Comparison of ENCODE assay signal across 18 cellular contexts in genomic region chr17:74782571-74782970, GRCh38. TPM values are rescaled to one million over a fixed set of nuclear protein-coding genes. Genes with fewer than 3 reads are reported as not detected.
DNase-seq lines count a peak whose midpoint lies in the region; ATAC-seq and TF ChIP-seq lines count a peak whose summit lies in the region.
"Had no signal": no experiment of that assay in that cellular context is flagged by ENCODE, and none has a peak within 500 bp of the region (broad histone marks: within the 10 kb centered on the region; RNA-seq: fewer than 3 reads in every experiment).

No MANE protein-coding gene starts in this region.

- CTCF ChIA-PET in activated naive CD4-positive, alpha-beta T cell treated with anti-CD3 and anti-CD28 coated beads, Interleukin-2, amount 10 ng/mL, durations not matched to agents 7 days and 5 days (lab: Charles Lee): interaction anchor here (0.6 to 5.2 kb wide), 6 partner anchors 8 to 135 kb away, joined by 3 to 31 read pairs (median 5); partner anchors contain the start of gene RAB37
- CTCF ChIA-PET in CD8-positive, alpha-beta memory T cell (lab: Charles Lee): interaction anchor here (1.3 to 3.1 kb wide), 4 partner anchors 10 to 125 kb away, joined by 3 to 24 read pairs (median 10); no protein-coding TSS in a partner anchor
- CTCF ChIA-PET in HEK293T (lab: Yijun Ruan, JAX): interaction anchor here (0.6 kb wide), 1 partner anchor 125 kb away, joined by 3 read pairs; no protein-coding TSS in a partner anchor

- no peaks in the 10 kb centered on the region for H3K27me3 Mint-ChIP-seq in activated naive CD4-positive, alpha-beta T cell treated with anti-CD3 and anti-CD28 coated beads, Interleukin-2, amount 10 ng/mL, durations not matched to agents 7 days and 5 days
- H3K27me3 Mint-ChIP-seq in CD8-positive, alpha-beta memory T cell: no peaks in the 10 kb centered on the region

- POLR2A ChIA-PET in CD8-positive, alpha-beta memory T cell (lab: Charles Lee): no interaction called here
- POLR2A ChIA-PET in HEK293T (lab: Yijun Ruan, JAX): interaction anchor here (1.1 kb wide), 1 partner anchor 90 kb away, joined by 3 read pairs; the partner anchor contains the start of gene FDXR

- no peak overlapping the region for H3K4me3 ChIP-seq in CD8-positive, alpha-beta memory T cell (ENCODE audit: low read length)
- H3K4me3 ChIP-seq: MG63 had no signal

- peaks cover 60% of the 10 kb centered on the region for H3K36me3 Mint-ChIP-seq in activated naive CD4-positive, alpha-beta T cell treated with anti-CD3 and anti-CD28 coated beads, Interleukin-2, amount 10 ng/mL, durations not matched to agents 7 days and 5 days
- H3K36me3 Mint-ChIP-seq in activated naive CD4-positive, alpha-beta T cell treated with anti-CD3 and anti-CD28 coated beads, Interleukin-2, amount 50 U/mL, for 72 hours: no peaks in the 10 kb centered on the region
- peaks cover 0 to 36% (median 10%) of the 10 kb centered on the region in 3 donors for H3K36me3 Mint-ChIP-seq in CD8-positive, alpha-beta memory T cell

- H3K9me3 Mint-ChIP-seq in activated naive CD4-positive, alpha-beta T cell treated with anti-CD3 and anti-CD28 coated beads, Interleukin-2, amount 10 ng/mL, durations not matched to agents 7 days and 5 days: no peaks in the 10 kb centered on the region
- no peaks in the 10 kb centered on the region for H3K9me3 Mint-ChIP-seq in activated naive CD4-positive, alpha-beta T cell treated with anti-CD3 and anti-CD28 coated beads, Interleukin-2, amount 50 U/mL, for 72 hours
- no peaks in the 10 kb centered on the region for H3K9me3 Mint-ChIP-seq in CD8-positive, alpha-beta memory T cell
- H3K9me3 Mint-ChIP-seq: H9 had no signal

- H3K4me1 ChIP-seq in CD8-positive, alpha-beta memory T cell (ENCODE audit: insufficient read depth, low read length): peaks cover 66% of the 10 kb centered on the region

- no peaks in the 10 kb centered on the region for H3K36me3 ChIP-seq in CD8-positive, alpha-beta memory T cell (ENCODE audit: insufficient read depth, low read length)

- peak overlapping the region; percentile 98 for H3K27ac Mint-ChIP-seq in activated naive CD4-positive, alpha-beta T cell treated with anti-CD3 and anti-CD28 coated beads, Interleukin-2, amount 10 ng/mL, durations not matched to agents 7 days and 5 days
- peak overlapping the region in 1 of 2 donors; percentile 74 for H3K27ac Mint-ChIP-seq in activated naive CD4-positive, alpha-beta T cell treated with anti-CD3 and anti-CD28 coated beads, Interleukin-2, amount 50 U/mL, for 72 hours
- peak overlapping the region in 5 of 8 donors; percentile 54 to 91 (median 68) for H3K27ac Mint-ChIP-seq in CD8-positive, alpha-beta memory T cell

- ATAC-seq in activated naive CD4-positive, alpha-beta T cell treated with anti-CD3 and anti-CD28 coated beads, Interleukin-2, amount 50 U/mL, for 72 hours: no peak
- ATAC-seq in HG03439 (IDR thresholded peaks at IDR 0.05; ENCODE audit: unreplicated experiment): no peak
- ATAC-seq: Panc1 had no signal

- no peak overlapping the region for H3K27ac ChIP-seq in CD8-positive, alpha-beta memory T cell (ENCODE audit: low read depth, low read length)
- H3K27ac ChIP-seq in cingulate gyrus (ENCODE audit: low read depth, low read length) (peak overlapping the region; percentile 81), substantia nigra (ENCODE audit: low read depth, low read length, poor library complexity, severe bottlenecking) (peak overlapping the region; percentile 47)

- H3K4me3 Mint-ChIP-seq in activated naive CD4-positive, alpha-beta T cell treated with anti-CD3 and anti-CD28 coated beads, Interleukin-2, amount 10 ng/mL, durations not matched to agents 7 days and 5 days: no peak overlapping the region
- no peak overlapping the region for H3K4me3 Mint-ChIP-seq in CD8-positive, alpha-beta memory T cell
- H3K4me3 Mint-ChIP-seq: H9 had no signal

- no peak for DNase-seq in activated naive CD4-positive, alpha-beta T cell treated with anti-CD3 and anti-CD28 coated beads, Interleukin-2, amount 10 ng/mL, durations not matched to agents 7 days and 5 days
- DNase-seq in activated naive CD4-positive, alpha-beta T cell treated with anti-CD3 and anti-CD28 coated beads, Interleukin-2, amount 50 U/mL, for 72 hours (ENCODE audit: low spot score in 2 of 2): no peak
- DNase-seq in CD8-positive, alpha-beta memory T cell: no peak
- no peak for DNase-seq in substantia nigra (lab: John Stamatoyannopoulos, UW)
- no peak for DNase-seq in DMS153 (lab: John Stamatoyannopoulos, UW)
- DNase-seq in HEK293T (ENCODE audit: extremely low spot score): no peak
- DNase-seq: DND-41, Karpas-422, MG63, NCI-H1092, NCI-H146, NCI-H2081 treated with DMSO at 0.1 percent for 48 hours, NCI-H226, NCI-H524 treated with DMSO at 0.1 percent for 48 hours had no signal

- H3K27me3 ChIP-seq in CD8-positive, alpha-beta memory T cell (ENCODE audit: insufficient read depth, low read length, poor library complexity, severe bottlenecking): no peaks in the 10 kb centered on the region
- H3K27me3 ChIP-seq: MG63 had no signal

- H3K4me1 Mint-ChIP-seq in activated naive CD4-positive, alpha-beta T cell treated with anti-CD3 and anti-CD28 coated beads, Interleukin-2, amount 10 ng/mL, durations not matched to agents 7 days and 5 days: peaks cover 86% of the 10 kb centered on the region
- peaks cover 54 to 58% (median 56%) of the 10 kb centered on the region in 3 donors for H3K4me1 Mint-ChIP-seq in CD8-positive, alpha-beta memory T cell

- no peaks in the 10 kb centered on the region for H3K9me3 ChIP-seq in CD8-positive, alpha-beta memory T cell (ENCODE audit: low read length)
- H3K9me3 ChIP-seq: MG63 had no signal

TF ChIP-seq in HEK293T, 16 proteins besides CTCF, POLR2A, EP300 and RAD21:
- TF ChIP-seq FOXM1 (IDR thresholded peaks at IDR 0.05; ENCODE audit: borderline replicate concordance) (no peak), FOXA1 (IDR thresholded peaks at IDR 0.05) (no peak), NFRKB (IDR thresholded peaks at IDR 0.05) (no peak), BHLHE40 (IDR thresholded peaks at IDR 0.05; ENCODE audit: borderline replicate concordance) (no peak), ARNT (IDR thresholded peaks at IDR 0.05) (no peak), TARDBP (IDR thresholded peaks at IDR 0.05) (no peak), L3MBTL2 (conservative IDR thresholded peaks at IDR 0.05) (no peak), SP1 (IDR thresholded peaks at IDR 0.05) (no peak), ZNF384 (IDR thresholded peaks at IDR 0.05) (no peak), ELF4 (IDR thresholded peaks at IDR 0.05) (no peak), SUZ12 (IDR thresholded peaks at IDR 0.05) (no peak), FOXK2 (IDR thresholded peaks at IDR 0.05) (no peak), HDGF (IDR thresholded peaks at IDR 0.05; ENCODE audit: borderline replicate concordance) (no peak), CTBP1 (IDR thresholded peaks at IDR 0.05; ENCODE audit: borderline replicate concordance) (no peak), LEF1 (IDR thresholded peaks at IDR 0.05; ENCODE audit: borderline replicate concordance) (no peak)
- TF ChIP-seq, protein P1, sequence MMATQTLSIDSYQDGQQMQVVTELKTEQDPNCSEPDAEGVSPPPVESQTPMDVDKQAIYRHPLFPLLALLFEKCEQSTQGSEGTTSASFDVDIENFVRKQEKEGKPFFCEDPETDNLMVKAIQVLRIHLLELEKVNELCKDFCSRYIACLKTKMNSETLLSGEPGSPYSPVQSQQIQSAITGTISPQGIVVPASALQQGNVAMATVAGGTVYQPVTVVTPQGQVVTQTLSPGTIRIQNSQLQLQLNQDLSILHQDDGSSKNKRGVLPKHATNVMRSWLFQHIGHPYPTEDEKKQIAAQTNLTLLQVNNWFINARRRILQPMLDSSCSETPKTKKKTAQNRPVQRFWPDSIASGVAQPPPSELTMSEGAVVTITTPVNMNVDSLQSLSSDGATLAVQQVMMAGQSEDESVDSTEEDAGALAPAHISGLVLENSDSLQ (IDR thresholded peaks at IDR 0.05): no peak
TF ChIP-seq in HEK293T: peak in this region for 0.

RNA-seq across cellular contexts. Expression of gene NAT9, which starts 6.4 kb away (rescaled TPM):
- total RNA-seq in activated naive CD4-positive, alpha-beta T cell treated with anti-CD3 and anti-CD28 coated beads, Interleukin-2, amount 50 U/mL, for 72 hours: 10 to 100 TPM; 38.2 to 57.2 TPM
- 10 to 100 TPM; 42.7 to 44.5 TPM for total RNA-seq in CD8-positive, alpha-beta memory T cell
- 17.1 TPM for polyA plus RNA-seq in CD8-positive, alpha-beta memory T cell

RNA-seq across cellular contexts. Expression of gene NHERF1, which starts 34.1 kb away (rescaled TPM):
- 100 to 1,000 TPM in 1 of 2 donors, 10 to 100 TPM in 1; 59.0 to 114 TPM for total RNA-seq in activated naive CD4-positive, alpha-beta T cell treated with anti-CD3 and anti-CD28 coated beads, Interleukin-2, amount 50 U/mL, for 72 hours
- 100 to 1,000 TPM; 131 to 133 TPM for total RNA-seq in CD8-positive, alpha-beta memory T cell
- polyA plus RNA-seq in CD8-positive, alpha-beta memory T cell: 674 TPM

RNA-seq across cellular contexts. Expression of gene RAB37, which starts 45.5 kb away (rescaled TPM):
- 1 to 10 TPM; 3.4 to 4.0 TPM for total RNA-seq in activated naive CD4-positive, alpha-beta T cell treated with anti-CD3 and anti-CD28 coated beads, Interleukin-2, amount 50 U/mL, for 72 hours
- total RNA-seq in CD8-positive, alpha-beta memory T cell: 1 to 10 TPM; 5.8 to 6.0 TPM
- 125 TPM for polyA plus RNA-seq in CD8-positive, alpha-beta memory T cell
